8 cellular contexts compared by ENCODE assay signal in the genomic region with DNA sequence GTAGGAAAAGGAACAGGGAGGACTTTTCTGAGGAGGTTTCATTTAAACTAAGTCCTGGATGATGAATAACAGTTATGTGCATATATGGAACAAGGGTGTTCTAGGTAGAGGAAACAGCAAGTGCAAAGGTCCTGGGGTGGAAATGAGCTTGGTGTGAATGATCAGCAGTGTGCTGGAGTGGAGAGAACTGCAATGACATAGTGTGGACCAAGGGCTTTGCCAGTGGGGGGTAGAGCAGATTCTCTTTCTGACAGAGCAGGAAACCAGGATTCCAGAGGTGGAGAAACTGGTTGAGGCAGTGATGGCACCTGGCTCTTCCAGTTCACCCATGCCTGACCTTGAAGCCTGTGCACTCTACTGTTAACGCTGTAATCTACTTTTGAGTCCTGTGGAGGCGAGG.
A peak's percentile ranks its signal among the peaks of the same experiment; 100 is the strongest.
DNase-seq lines count a peak whose midpoint lies in the region; TF ChIP-seq lines count a peak whose summit lies in the region.
"Had no signal": no experiment of that assay in that cellular context is flagged by ENCODE, and none has a peak within 500 bp of the region (broad histone marks: within the 10 kb centered on the region; RNA-seq: fewer than 3 reads in every experiment).

No MANE protein-coding gene starts in this region.

- no peaks in the 10 kb centered on the region for H3K9me3 ChIP-seq in tibial artery

- H3K36me3 ChIP-seq in tibial artery = peaks cover 0 to 4% (median 0%) of the 10 kb centered on the region in 3 donors
- H3K36me3 ChIP-seq: upper lobe of left lung had no signal

- no peaks in the 10 kb centered on the region for H3K27me3 ChIP-seq in tibial artery
- H3K27me3 ChIP-seq: upper lobe of left lung had no signal

- peak overlapping the region; percentile 80 for H3K4me3 Mint-ChIP-seq in activated naive CD4-positive, alpha-beta T cell treated with anti-CD3 and anti-CD28 coated beads, Interleukin-2, amount 50 U/mL, for 24 hours
- H3K4me3 Mint-ChIP-seq in dendritic cell treated with granulocyte-macrophage colony-stimulating factor and Interleukin-4, amounts not matched to agents 40 ng/mL and 50 ng/mL, for 4 days = peak overlapping the region; percentile 67

- no peaks in the 10 kb centered on the region for H3K9me3 Mint-ChIP-seq in activated naive CD4-positive, alpha-beta T cell treated with anti-CD3 and anti-CD28 coated beads, Interleukin-2, amount 50 U/mL, for 24 hours
- no peaks in the 10 kb centered on the region for H3K9me3 Mint-ChIP-seq in dendritic cell treated with granulocyte-macrophage colony-stimulating factor and Interleukin-4, amounts not matched to agents 40 ng/mL and 50 ng/mL, for 4 days

- H3K27ac ChIP-seq in tibial artery = peak overlapping the region in 1 of 2 donors; percentile 93

- no peak for TF ChIP-seq CTCF in tibial artery (IDR thresholded peaks at IDR 0.05)

- intact Hi-C loops in dendritic cell treated with granulocyte-macrophage colony-stimulating factor and Interleukin-4, amounts not matched to agents 40 ng/mL and 50 ng/mL, for 4 days (cut with micrococcal nuclease) = no loop called here
- intact Hi-C loops in tibial artery (cut with DNase I; ENCODE audit: low total_unique reads) = no loop called here

- DNase-seq in activated naive CD4-positive, alpha-beta T cell treated with anti-CD3 and anti-CD28 coated beads, Interleukin-2, amount 50 U/mL, for 16 hours = no peak
- no peak for DNase-seq in tibial artery
- DNase-seq in iPS-NIHi7 (ENCODE audit: extremely low spot score) = no peak
- DNase-seq in NCI-H187 (lab: John Stamatoyannopoulos, UW) = no peak
- DNase-seq: NCI-H526 treated with DMSO at 0.1 percent for 48 hours, upper lobe of left lung had no signal

- H3K4me1 Mint-ChIP-seq in activated naive CD4-positive, alpha-beta T cell treated with anti-CD3 and anti-CD28 coated beads, Interleukin-2, amount 50 U/mL, for 24 hours = peaks cover 65% of the 10 kb centered on the region
- H3K4me1 Mint-ChIP-seq in dendritic cell treated with granulocyte-macrophage colony-stimulating factor and Interleukin-4, amounts not matched to agents 40 ng/mL and 50 ng/mL, for 4 days (ENCODE audit: low read depth) = peaks cover 54% of the 10 kb centered on the region

- H3K4me3 ChIP-seq in tibial artery = peak overlapping the region; percentile 80 to 89

- peaks cover 2% of the 10 kb centered on the region for H3K36me3 Mint-ChIP-seq in activated naive CD4-positive, alpha-beta T cell treated with anti-CD3 and anti-CD28 coated beads, Interleukin-2, amount 50 U/mL, for 24 hours
- H3K36me3 Mint-ChIP-seq in dendritic cell treated with granulocyte-macrophage colony-stimulating factor and Interleukin-4, amounts not matched to agents 40 ng/mL and 50 ng/mL, for 4 days (ENCODE audit: low read depth) = peaks cover 39% of the 10 kb centered on the region

- H3K4me1 ChIP-seq in tibial artery = peaks cover 0 to 47% (median 19%) of the 10 kb centered on the region in 4 donors

- no peaks in the 10 kb centered on the region for H3K27me3 Mint-ChIP-seq in activated naive CD4-positive, alpha-beta T cell treated with anti-CD3 and anti-CD28 coated beads, Interleukin-2, amount 50 U/mL, for 24 hours
- H3K27me3 Mint-ChIP-seq in dendritic cell treated with granulocyte-macrophage colony-stimulating factor and Interleukin-4, amounts not matched to agents 40 ng/mL and 50 ng/mL, for 4 days = no peaks in the 10 kb centered on the region

- peak overlapping the region; percentile 93 for H3K27ac Mint-ChIP-seq in activated naive CD4-positive, alpha-beta T cell treated with anti-CD3 and anti-CD28 coated beads, Interleukin-2, amount 50 U/mL, for 24 hours
- H3K27ac Mint-ChIP-seq in dendritic cell treated with granulocyte-macrophage colony-stimulating factor and Interleukin-4, amounts not matched to agents 40 ng/mL and 50 ng/mL, for 4 days = peak overlapping the region; percentile 60
